In genomic region chr1:50665413-50665812, GRCh38 we compare ENCODE assay signal across 1 cellular context.
TF ChIP-seq lines count a peak whose summit lies in the region.

No MANE protein-coding gene starts in this region.

TF ChIP-seq in IMR-90, 13 proteins besides CTCF, POLR2A, EP300 and RAD21 (continued from another document):
- TF ChIP-seq, protein P1, sequence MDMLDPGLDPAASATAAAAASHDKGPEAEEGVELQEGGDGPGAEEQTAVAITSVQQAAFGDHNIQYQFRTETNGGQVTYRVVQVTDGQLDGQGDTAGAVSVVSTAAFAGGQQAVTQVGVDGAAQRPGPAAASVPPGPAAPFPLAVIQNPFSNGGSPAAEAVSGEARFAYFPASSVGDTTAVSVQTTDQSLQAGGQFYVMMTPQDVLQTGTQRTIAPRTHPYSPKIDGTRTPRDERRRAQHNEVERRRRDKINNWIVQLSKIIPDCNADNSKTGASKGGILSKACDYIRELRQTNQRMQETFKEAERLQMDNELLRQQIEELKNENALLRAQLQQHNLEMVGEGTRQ (IDR thresholded peaks at IDR 0.05; ENCODE audit: low read depth, low read length), result no peak
- TF ChIP-seq MXI1 (IDR thresholded peaks at IDR 0.05; ENCODE audit: borderline replicate concordance, low read depth, low read length) (no peak), RFX5 (IDR thresholded peaks at IDR 0.05; ENCODE audit: low read depth, low read length) (no peak), CHD1 (IDR thresholded peaks at IDR 0.05; ENCODE audit: low read depth, low read length) (no peak), MAFK (IDR thresholded peaks at IDR 0.05; ENCODE audit: low read depth, low read length) (no peak), SMC3 (IDR thresholded peaks at IDR 0.05; ENCODE audit: low read depth, low read length) (no peak), MAZ (IDR thresholded peaks at IDR 0.05; ENCODE audit: borderline replicate concordance, low read depth, low read length) (no peak), CEBPB (IDR thresholded peaks at IDR 0.05; ENCODE audit: low read depth, low read length) (no peak), RCOR1 (IDR thresholded peaks at IDR 0.05; ENCODE audit: insufficient replicate concordance, low read length) (no peak), BHLHE40 (IDR thresholded peaks at IDR 0.05; ENCODE audit: low read depth, low read length) (no peak)
- TF ChIP-seq, protein P2, sequence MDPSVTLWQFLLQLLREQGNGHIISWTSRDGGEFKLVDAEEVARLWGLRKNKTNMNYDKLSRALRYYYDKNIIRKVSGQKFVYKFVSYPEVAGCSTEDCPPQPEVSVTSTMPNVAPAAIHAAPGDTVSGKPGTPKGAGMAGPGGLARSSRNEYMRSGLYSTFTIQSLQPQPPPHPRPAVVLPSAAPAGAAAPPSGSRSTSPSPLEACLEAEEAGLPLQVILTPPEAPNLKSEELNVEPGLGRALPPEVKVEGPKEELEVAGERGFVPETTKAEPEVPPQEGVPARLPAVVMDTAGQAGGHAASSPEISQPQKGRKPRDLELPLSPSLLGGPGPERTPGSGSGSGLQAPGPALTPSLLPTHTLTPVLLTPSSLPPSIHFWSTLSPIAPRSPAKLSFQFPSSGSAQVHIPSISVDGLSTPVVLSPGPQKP (IDR thresholded peaks at IDR 0.05; ENCODE audit: borderline replicate concordance, low read depth, low read length), result no peak
